8 cellular contexts compared by ENCODE assay signal in the genomic region with DNA sequence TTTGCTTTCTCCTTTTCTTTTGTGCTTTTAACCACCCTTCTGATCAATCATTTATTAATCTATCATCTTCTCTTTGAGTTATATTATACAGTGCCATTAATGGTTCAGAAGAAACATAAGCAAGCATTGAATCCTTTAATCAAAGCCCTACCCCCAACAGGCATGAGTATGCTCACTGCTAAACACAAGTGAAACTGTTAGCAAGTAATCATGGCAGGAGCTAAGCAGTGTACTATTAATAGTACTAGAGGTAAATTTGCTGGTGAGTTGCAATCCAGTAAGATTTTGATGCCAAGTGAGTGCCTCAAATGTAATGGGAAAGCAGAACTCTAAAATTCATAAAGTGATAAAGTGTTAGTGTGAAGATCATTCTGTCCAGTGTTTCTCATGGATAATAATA. TPM values are rescaled to one million over a fixed set of nuclear protein-coding genes. Genes with fewer than 3 reads are reported as not detected.
A peak's percentile ranks its signal among the peaks of the same experiment; 100 is the strongest.
DNase-seq lines count a peak whose midpoint lies in the region; ATAC-seq and TF ChIP-seq lines count a peak whose summit lies in the region.

No MANE protein-coding gene starts in this region.

- no peak overlapping the region for H2AFZ ChIP-seq in PC-9

- no peaks in the 10 kb centered on the region for H3K9me2 ChIP-seq in PC-9 (ENCODE audit: insufficient read depth)

- H3K4me1 Mint-ChIP-seq in nephron, result peaks cover 35% of the 10 kb centered on the region

- TF ChIP-seq CTCF in PC-9 (conservative IDR thresholded peaks at IDR 0.05) (no peak), nephron (IDR thresholded peaks at IDR 0.05; ENCODE audit: unreplicated experiment in 3 of 3) (no peak)

- peak overlapping the region; percentile 62 for H3K4me2 ChIP-seq in PC-9

- H3K4me1 ChIP-seq in PC-9 (replicated peaks; ENCODE audit: insufficient read depth), result peaks cover 48% of the 10 kb centered on the region

- peak overlapping the region; percentile 74 for H3K27ac ChIP-seq in PC-9

- H3K27ac Mint-ChIP-seq in nephron, result peak overlapping the region; percentile 95 to 96 (median 95)

- peak; percentile 33 for ATAC-seq in GM19023 (IDR thresholded peaks at IDR 0.05; ENCODE audit: unreplicated experiment)
- ATAC-seq in HG02678 (IDR thresholded peaks at IDR 0.05; ENCODE audit: unreplicated experiment), result peak; percentile 68
- ATAC-seq in HG03039 (IDR thresholded peaks at IDR 0.05; ENCODE audit: unreplicated experiment), result no peak

- no peak overlapping the region for H3K4me3 ChIP-seq in PC-9

- H4K20me1 ChIP-seq in PC-9 (ENCODE audit: insufficient read depth), result no peaks in the 10 kb centered on the region

- no peak overlapping the region for H3K4me3 Mint-ChIP-seq in nephron

- BruUV-seq in PC-9 (replicated peaks; lab: Mats Ljungman, UMichigan), result no TSS peak

- peaks cover 21% of the 10 kb centered on the region for H3F3A ChIP-seq in PC-9 (ENCODE audit: insufficient read depth, low read depth)

- no peaks in the 10 kb centered on the region for H3K9me3 ChIP-seq in PC-9 (ENCODE audit: insufficient read depth, low read depth)

- no peaks in the 10 kb centered on the region for H3K27me3 Mint-ChIP-seq in nephron (ENCODE audit: low read depth)

- H3K79me2 ChIP-seq in PC-9 (ENCODE audit: low read depth), result no peaks in the 10 kb centered on the region

- no peaks in the 10 kb centered on the region for H3K27me3 ChIP-seq in PC-9 (ENCODE audit: insufficient read depth, low read depth)

- POLR2A ChIA-PET in PC-9 (lab: Charles Lee; ENCODE audit: unreplicated experiment), result interaction anchor here (0.6 kb wide), 1 partner anchor 23 kb away, joined by 3 read pairs; no protein-coding TSS in a partner anchor

- H3K9me3 Mint-ChIP-seq in nephron, result no peaks in the 10 kb centered on the region

- CTCF ChIA-PET in PC-9 (lab: Charles Lee), result no interaction called here

- DNase-seq in PC-9, result no peak
- no peak for DNase-seq in SKM-1 treated with dmso at 0.1 percent for 144 hours (lab: John Stamatoyannopoulos, UW; ENCODE audit: unreplicated experiment)
- DNase-seq in KG1 (lab: John Stamatoyannopoulos, UW), result no peak
- DNase-seq in cortex of kidney (lab: John Stamatoyannopoulos, UW), result no peak

- intact Hi-C loops in PC-9 (cut with micrococcal nuclease; ENCODE audit: unreplicated experiment), result no loop called here

- no peaks in the 10 kb centered on the region for H3K36me3 ChIP-seq in PC-9 (ENCODE audit: low read depth)

- H3K36me3 Mint-ChIP-seq in nephron (ENCODE audit: low read depth), result peaks cover 19% of the 10 kb centered on the region

RNA-seq across cellular contexts. Expression of a gene that starts 57.2 kb away (rescaled TPM):
- total RNA-seq in PC-9 (2021), result 2.1 and 2.5 TPM in 2 replicates
